21 cellular contexts compared by ENCODE assay signal in genomic region chr20:44157061-44157460, GRCh38. TPM values are rescaled to one million over a fixed set of nuclear protein-coding genes. Genes with fewer than 3 reads are reported as not detected.
DNase-seq lines count a peak whose midpoint lies in the region; FAIRE-seq and TF ChIP-seq lines count a peak whose summit lies in the region.
"Had no signal": no experiment of that assay in that cellular context is flagged by ENCODE, and none has a peak within 500 bp of the region (broad histone marks: within the 10 kb centered on the region; RNA-seq: fewer than 3 reads in every experiment).

No MANE protein-coding gene starts in this region.

- DNase-seq in NCI-H524 (lab: John Stamatoyannopoulos, UW) (peak; percentile 23 to 29), NCI-H524 treated with DMSO at 0.1 percent for 48 hours (lab: John Stamatoyannopoulos, UW) (no peak), ascending aorta (ENCODE audit: low spot score in 2 of 2) (no peak), myocyte (ENCODE audit: low read depth) (peak; percentile 75), GF-D8 (lab: John Stamatoyannopoulos, UW) (no peak), NCI-H1930 (lab: John Stamatoyannopoulos, UW) (no peak), small intestine (no peak)
- DNase-seq: BE2C; Calu3; CD4-positive, alpha-beta memory T cell; DMS53; IMR-90; Kasumi-1; MM.1S; NCI-H1092 treated with DMSO at 0.1 percent for 48 hours; NCI-H1694 treated with DMSO at 0.1 percent for 48 hours; NCI-H226; NCI-H69 had no signal

- FAIRE-seq in small intestine (lab: Jason Lieb, UNC): no peak
- FAIRE-seq: H54 had no signal

- H3K27ac ChIP-seq in ascending aorta (peak overlapping the region; percentile 94 to 95), stomach smooth muscle (ENCODE audit: low read length) (peak overlapping the region; percentile 90), small intestine (ENCODE audit: low read depth in 1 of 2, low read length in 1 of 2) (no peak overlapping the region)
- H3K27ac ChIP-seq: 22Rv1 had no signal

- TF ChIP-seq CTCF in ascending aorta (IDR thresholded peaks at IDR 0.05): no peak

- no peak overlapping the region for H3K9ac ChIP-seq in stomach smooth muscle (ENCODE audit: low read length in 2 of 2)

- WGBS in small intestine, 3 donors: 93 to 98% (median 97%) methylated on average over 5 of the region's 5 CpGs

- H3K9me3 ChIP-seq in ascending aorta (no peaks in the 10 kb centered on the region), stomach smooth muscle (ENCODE audit: control insufficient read depth in 2 of 2, low read length in 2 of 2) (no peaks in the 10 kb centered on the region), small intestine (ENCODE audit: control insufficient read depth, low read depth) (no peaks in the 10 kb centered on the region)
- H3K9me3 ChIP-seq: BE2C had no signal

- H3K4me3 ChIP-seq in ascending aorta (no peak overlapping the region), stomach smooth muscle (ENCODE audit: low read length in 2 of 2) (no peak overlapping the region), small intestine (ENCODE audit: low read depth in 1 of 2, low read length in 2 of 2) (no peak overlapping the region)

- H3K27me3 ChIP-seq in ascending aorta: no peaks in the 10 kb centered on the region
- H3K27me3 ChIP-seq in stomach smooth muscle (ENCODE audit: control insufficient read depth in 1 of 2, insufficient read depth in 2 of 2, low read length in 2 of 2): no peaks in the 10 kb centered on the region
- peaks cover 0 to 2% of the 10 kb centered on the region in 2 donors for H3K27me3 ChIP-seq in small intestine (ENCODE audit: control insufficient read depth in 2 of 2, insufficient read depth in 2 of 2, low read length in 2 of 2)

- intact Hi-C loops in ascending aorta (cut with DNase I): no loop called here

- H3K36me3 ChIP-seq in ascending aorta (peaks cover 16 to 31% of the 10 kb centered on the region in 2 donors), stomach smooth muscle (ENCODE audit: control insufficient read depth in 2 of 2, insufficient read depth in 2 of 2, low read length in 2 of 2) (peaks cover 14 to 24% of the 10 kb centered on the region in 2 donors), small intestine (ENCODE audit: control insufficient read depth in 2 of 2, insufficient read depth in 2 of 2, low read length in 2 of 2) (no peaks in the 10 kb centered on the region)
- H3K36me3 ChIP-seq: BE2C had no signal

- H3K4me1 ChIP-seq in ascending aorta: peaks cover 15 to 45% of the 10 kb centered on the region in 2 donors
- H3K4me1 ChIP-seq in stomach smooth muscle (ENCODE audit: control insufficient read depth, insufficient read depth, low read length): peaks cover 48% of the 10 kb centered on the region
- no peaks in the 10 kb centered on the region for H3K4me1 ChIP-seq in small intestine (ENCODE audit: control insufficient read depth in 2 of 2, insufficient read depth in 1 of 2, low read depth in 1 of 2, low read length in 1 of 2)
- H3K4me1 ChIP-seq: BE2C had no signal

RNA-seq across cellular contexts. Expression of gene JPH2, which starts 29.9 kb away (rescaled TPM):
- total RNA-seq in ascending aorta: 86.7 TPM
- total RNA-seq in myocyte: 263 and 339 TPM in 2 replicates
- 121 TPM for polyA plus RNA-seq in myocyte (2012)
- polyA plus RNA-seq in small intestine: 1 to 10 TPM in 1 of 3 donors, under 1 TPM in 2; 0.22 to 3.6 (median 0.81) TPM
- total RNA-seq: CD4-positive, alpha-beta memory T cell had no signal
- polyA plus RNA-seq: CD4-positive, alpha-beta memory T cell had no signal

RNA-seq across cellular contexts. Expression of gene OSER1, which starts 53.5 kb away (rescaled TPM):
- total RNA-seq in ascending aorta (9.2 TPM), myocyte (36.3 and 37.4 TPM in 2 replicates)
- 28.8 TPM for polyA plus RNA-seq in myocyte (2012)
- 10 to 100 TPM; 24.0 to 57.8 (median 54.6) TPM for polyA plus RNA-seq in small intestine

Comparison
In these comparisons a context has a peak if more than half of its experiments do, and no peak if none do; other contexts are left out.
1. DNase-seq: peak in NCI-H524 (2 of 2) and myocyte (single experiment); none in NCI-H524 treated with DMSO at 0.1 percent for 48 hours (single experiment), ascending aorta (0 of 2), GF-D8 (single experiment), NCI-H1930 (0 of 2) and small intestine (single experiment).
2. H3K27ac ChIP-seq: peak in ascending aorta (2 of 2) and stomach smooth muscle (single experiment); none in small intestine (0 of 2).